12 cellular contexts compared by ENCODE assay signal in genomic region chr11:73528877-73529530, GRCh38.
DNase-seq lines count a peak whose midpoint lies in the region; ATAC-seq, FAIRE-seq and TF ChIP-seq lines count a peak whose summit lies in the region.
"Had no signal": no experiment of that assay in that cellular context is flagged by ENCODE, and none has a peak within 500 bp of the region (broad histone marks: within the 10 kb centered on the region; RNA-seq: fewer than 3 reads in every experiment).

No MANE protein-coding gene starts in this region.

- peak overlapping the region; percentile 55 for H3K4me2 ChIP-seq in endothelial cell of umbilical vein (ENCODE audit: insufficient read depth, low read length)

- dilution Hi-C loops in endothelial cell of umbilical vein (cut with MboI; ENCODE audit: extremely low pct_ligation_motif_present, low sequenced_read_pairs): no loop called here

- no peak for TF ChIP-seq CTCF in endothelial cell of umbilical vein (IDR thresholded peaks at IDR 0.05; ENCODE audit: extremely low read depth in 1 of 2, insufficient read depth in 1 of 2, low read depth in 1 of 2, low read length in 2 of 2)
- TF ChIP-seq CTCF in tibial artery (IDR thresholded peaks at IDR 0.05): no peak

- BruUV-seq in endothelial cell of umbilical vein (replicated peaks; lab: Mats Ljungman, UMichigan): no TSS peak

- no peaks in the 10 kb centered on the region for H3K27me3 Mint-ChIP-seq in activated CD4-positive, alpha-beta T cell treated with anti-CD3 and anti-CD28 coated beads, Interleukin-2, amount 10 ng/mL, durations not matched to agents 7 days and 5 days
- no peaks in the 10 kb centered on the region for H3K27me3 Mint-ChIP-seq in naive B cell

- CTCF ChIA-PET in activated CD4-positive, alpha-beta T cell treated with anti-CD3 and anti-CD28 coated beads, Interleukin-2, amount 10 ng/mL, durations not matched to agents 7 days and 5 days (lab: Charles Lee): interaction anchor here (1.0 to 1.5 kb wide), 2 partner anchors 8 to 19 kb away, joined by 4 to 7 read pairs; no protein-coding TSS in a partner anchor
- CTCF ChIA-PET in endothelial cell of umbilical vein (lab: Charles Lee): interaction anchor here (0.7 to 1.9 kb wide), 9 partner anchors 13 to 97 kb away, joined by 3 to 8 read pairs (median 4); no protein-coding TSS in a partner anchor

- no peak for ATAC-seq in naive B cell (ENCODE audit: low read depth in 2 of 2)
- no peak for ATAC-seq in GM19452 (IDR thresholded peaks at IDR 0.05; ENCODE audit: unreplicated experiment)
- ATAC-seq in HG03280 (IDR thresholded peaks at IDR 0.05; ENCODE audit: unreplicated experiment): no peak

- H3K36me3 ChIP-seq in endothelial cell of umbilical vein (ENCODE audit: control insufficient read depth in 2 of 2, extremely low read depth in 1 of 2, insufficient read depth in 2 of 2, low read length in 2 of 2) (no peaks in the 10 kb centered on the region), tibial artery (no peaks in the 10 kb centered on the region)

- no peak overlapping the region for H3K4me3 ChIP-seq in endothelial cell of umbilical vein (replicated peaks in 1 of 3; ENCODE audit: insufficient read depth in 1 of 3, low read depth in 1 of 3, low read length in 3 of 3)
- peak overlapping the region; percentile 27 to 34 for H3K4me3 ChIP-seq in tibial artery

- intact Hi-C loops in endothelial cell of umbilical vein (cut with micrococcal nuclease) (no loop called here), tibial artery (cut with DNase I; ENCODE audit: low total_unique reads) (no loop called here)

- POLR2A ChIA-PET in activated CD4-positive, alpha-beta T cell treated with anti-CD3 and anti-CD28 coated beads, Interleukin-2, amount 10 ng/mL, durations not matched to agents 7 days and 5 days (lab: Charles Lee): no interaction called here
- POLR2A ChIA-PET in endothelial cell of umbilical vein (lab: Charles Lee): no interaction called here

- no peak for TF ChIP-seq POLR2A in endothelial cell of umbilical vein (IDR thresholded peaks at IDR 0.05; ENCODE audit: low read depth, low read length)
- no peak for TF ChIP-seq POLR2A in erythroblast (IDR thresholded peaks at IDR 0.05; ENCODE audit: low read length)

- FAIRE-seq in endothelial cell of umbilical vein (lab: Jason Lieb, UNC): no peak

- peaks cover 5% of the 10 kb centered on the region for H3K4me1 ChIP-seq in endothelial cell of umbilical vein (ENCODE audit: control insufficient read depth, extremely low read depth, insufficient read depth, low read length)
- H3K4me1 ChIP-seq in tibial artery: peaks cover 0 to 22% (median 9%) of the 10 kb centered on the region in 4 donors

- H3K27me3 ChIP-seq in endothelial cell of umbilical vein (ENCODE audit: control insufficient read depth in 2 of 2, insufficient read depth in 2 of 2, low read length in 2 of 2) (no peaks in the 10 kb centered on the region), tibial artery (no peaks in the 10 kb centered on the region)

- H3K9me1 ChIP-seq in endothelial cell of umbilical vein (replicated peaks; ENCODE audit: control insufficient read depth, extremely low read depth, insufficient read depth, low read length): no peaks in the 10 kb centered on the region

- peaks cover 2% of the 10 kb centered on the region for H3K36me3 Mint-ChIP-seq in activated CD4-positive, alpha-beta T cell treated with anti-CD3 and anti-CD28 coated beads, Interleukin-2, amount 10 ng/mL, durations not matched to agents 7 days and 5 days (ENCODE audit: low read depth)
- H3K36me3 Mint-ChIP-seq in naive B cell: peaks cover 0 to 3% of the 10 kb centered on the region in 2 donors

- peak overlapping the region; percentile 60 for H3K27ac Mint-ChIP-seq in activated CD4-positive, alpha-beta T cell treated with anti-CD3 and anti-CD28 coated beads, Interleukin-2, amount 10 ng/mL, durations not matched to agents 7 days and 5 days
- peak overlapping the region; percentile 48 to 86 (median 68) for H3K27ac Mint-ChIP-seq in naive B cell

- H3K79me2 ChIP-seq in endothelial cell of umbilical vein (ENCODE audit: control insufficient read depth, insufficient read depth, low read length): no peaks in the 10 kb centered on the region

- peak overlapping the region; percentile 14 for H3K4me3 Mint-ChIP-seq in activated CD4-positive, alpha-beta T cell treated with anti-CD3 and anti-CD28 coated beads, Interleukin-2, amount 10 ng/mL, durations not matched to agents 7 days and 5 days
- peak overlapping the region; percentile 36 to 90 (median 76) for H3K4me3 Mint-ChIP-seq in naive B cell

- H3K4me1 Mint-ChIP-seq in activated CD4-positive, alpha-beta T cell treated with anti-CD3 and anti-CD28 coated beads, Interleukin-2, amount 10 ng/mL, durations not matched to agents 7 days and 5 days: peaks cover 40% of the 10 kb centered on the region
- peaks cover 24 to 29% (median 26%) of the 10 kb centered on the region in 3 donors for H3K4me1 Mint-ChIP-seq in naive B cell

- no peak overlapping the region for H3K9ac ChIP-seq in endothelial cell of umbilical vein (replicated peaks; ENCODE audit: extremely low read depth, insufficient read depth, low read length)

- no peak for DNase-seq in activated CD4-positive, alpha-beta T cell treated with anti-CD3 and anti-CD28 coated beads, Interleukin-2, amount 10 ng/mL, durations not matched to agents 7 days and 5 days
- no peak for DNase-seq in activated CD4-positive, alpha-beta T cell treated with anti-CD3 and anti-CD28 coated beads for 48 hours
- peak; percentile 5 for DNase-seq in endothelial cell of umbilical vein (ENCODE audit: low read depth, low spot score)
- DNase-seq in naive B cell: no peak
- no peak for DNase-seq in tibial artery
- DNase-seq in erythroblast (lab: John Stamatoyannopoulos, UW): no peak
- DNase-seq: activated gamma-delta T cell; effector memory CD4-positive, alpha-beta T cell; GF-D8; Karpas-422 had no signal

- H3K27ac ChIP-seq in endothelial cell of umbilical vein (ENCODE audit: insufficient read depth, low read depth, low read length): no peak overlapping the region
- peak overlapping the region in 1 of 2 donors; percentile 38 for H3K27ac ChIP-seq in tibial artery

- no peak overlapping the region for H2AFZ ChIP-seq in endothelial cell of umbilical vein (ENCODE audit: low read depth, low read length)

- peaks cover 2% of the 10 kb centered on the region for H3K9me3 Mint-ChIP-seq in activated CD4-positive, alpha-beta T cell treated with anti-CD3 and anti-CD28 coated beads, Interleukin-2, amount 10 ng/mL, durations not matched to agents 7 days and 5 days
- H3K9me3 Mint-ChIP-seq in naive B cell: peaks cover 0 to 1% (median 0%) of the 10 kb centered on the region in 7 donors

- no peaks in the 10 kb centered on the region for H4K20me1 ChIP-seq in endothelial cell of umbilical vein (replicated peaks; ENCODE audit: control insufficient read depth, extremely low read depth, insufficient read depth, low read length)

- H3K9me3 ChIP-seq in endothelial cell of umbilical vein (replicated peaks; ENCODE audit: control insufficient read depth, insufficient read depth, low read length) (no peaks in the 10 kb centered on the region), tibial artery (no peaks in the 10 kb centered on the region)

TF ChIP-seq in endothelial cell of umbilical vein, 7 proteins besides CTCF, POLR2A, EP300 and RAD21:
- TF ChIP-seq POLR2AphosphoS5 (IDR thresholded peaks at IDR 0.05; ENCODE audit: insufficient read depth, low read depth, low read length) (no peak), FOS (IDR thresholded peaks at IDR 0.05; ENCODE audit: borderline replicate concordance, insufficient read depth, low read length) (no peak), GATA2 (IDR thresholded peaks at IDR 0.05; ENCODE audit: insufficient read depth, insufficient read length, low read depth, low read length) (no peak), MAX (IDR thresholded peaks at IDR 0.05; ENCODE audit: insufficient read depth, insufficient read length) (no peak), EZH2 (IDR thresholded peaks at IDR 0.05; ENCODE audit: borderline replicate concordance, low read depth, low read length, severe bottlenecking) (no peak), JUN (IDR thresholded peaks at IDR 0.05; ENCODE audit: borderline replicate concordance, insufficient read depth, insufficient read length, low read depth) (no peak), MYC (IDR thresholded peaks at IDR 0.05; ENCODE audit: low read depth, low read length) (no peak)

Comparison
In these comparisons a context has a peak if more than half of its experiments do, and no peak if none do; other contexts are left out.
1. H3K4me3 ChIP-seq: peak in tibial artery (2 of 2); none in endothelial cell of umbilical vein (0 of 3).